Comparison of ENCODE assay signal across 1 cellular context in genomic region chr17:34981538-34982241, GRCh38.
TF ChIP-seq lines count a peak whose summit lies in the region.

No MANE protein-coding gene starts in this region.

TF ChIP-seq in HCT116, 20 proteins besides CTCF, POLR2A, EP300 and RAD21:
- TF ChIP-seq EZH2phosphoT487 (IDR thresholded peaks at IDR 0.05; ENCODE audit: borderline replicate concordance), result no peak
